Comparison of ENCODE assay signal across 8 cellular contexts in genomic region chr3:47163990-47164848, GRCh38. TPM values are rescaled to one million over a fixed set of nuclear protein-coding genes. Genes with fewer than 3 reads are reported as not detected.
DNase-seq lines count a peak whose midpoint lies in the region; ATAC-seq and TF ChIP-seq lines count a peak whose summit lies in the region.

TSS of gene SETD2 (minus strand) at chr3:47164113. CDS start at chr3:47163924, 189 bp downstream.

- peak; percentile 87 to 88 for ATAC-seq in CD4-positive, CD25-positive, alpha-beta regulatory T cell (ENCODE audit: low read depth in 2 of 2)
- ATAC-seq in GM19372 (IDR thresholded peaks at IDR 0.05; ENCODE audit: low read depth, unreplicated experiment) (peak; percentile 70), HG03558 (IDR thresholded peaks at IDR 0.05; ENCODE audit: extremely low read depth, unreplicated experiment) (peak; percentile 45), lung (ENCODE audit: insufficient read depth, low FRiP score) (peak; percentile 90)
- ATAC-seq in activated CD8-positive, alpha-beta T cell treated with anti-CD3 and anti-CD28 coated beads, Interleukin-2, amount 10 ng/mL, durations not matched to agents 7 days and 5 days, result peak; percentile 90

- peak within 1 kb of the TSS; percentile 97 for H3K4me3 ChIP-seq in CD4-positive, CD25-positive, alpha-beta regulatory T cell (ENCODE audit: low read depth, low read length)
- H3K4me3 ChIP-seq in ectodermal cell (ENCODE audit: insufficient read depth, low read depth, low read length), result peak within 1 kb of the TSS; percentile 92
- H3K4me3 ChIP-seq in lung, result peak within 1 kb of the TSS; percentile 92

- no peaks in the 10 kb centered on the region for H3K36me3 ChIP-seq in CD4-positive, CD25-positive, alpha-beta regulatory T cell (ENCODE audit: control insufficient read depth, insufficient read depth, low read length)
- H3K36me3 ChIP-seq in ectodermal cell (ENCODE audit: control insufficient read depth, insufficient read depth, low read length) (no peaks in the 10 kb centered on the region), lung (ENCODE audit: control insufficient read depth in 2 of 2, insufficient read depth in 2 of 2, low read length in 2 of 2) (no peaks in the 10 kb centered on the region)

- peaks cover 37 to 54% (median 46%) of the 10 kb centered on the region in 4 donors for H3K4me1 Mint-ChIP-seq in CD4-positive, CD25-positive, alpha-beta regulatory T cell
- H3K4me1 Mint-ChIP-seq in activated CD8-positive, alpha-beta T cell treated with anti-CD3 and anti-CD28 coated beads, Interleukin-2, amount 10 ng/mL, durations not matched to agents 7 days and 5 days (ENCODE audit: low read depth), result peaks cover 43% of the 10 kb centered on the region

- no peak for TF ChIP-seq CTCF in lung (IDR thresholded peaks at IDR 0.05; ENCODE audit: control extremely low read depth, extremely low read depth)

- no peaks in the 10 kb centered on the region for H3K36me3 Mint-ChIP-seq in CD4-positive, CD25-positive, alpha-beta regulatory T cell
- H3K36me3 Mint-ChIP-seq in activated CD8-positive, alpha-beta T cell treated with anti-CD3 and anti-CD28 coated beads, Interleukin-2, amount 10 ng/mL, durations not matched to agents 7 days and 5 days (ENCODE audit: low read depth), result peaks cover 14% of the 10 kb centered on the region

- peak within 1 kb of the TSS; percentile 98 to 99 (median 98) for H3K27ac Mint-ChIP-seq in CD4-positive, CD25-positive, alpha-beta regulatory T cell
- peak within 1 kb of the TSS; percentile 97 for H3K27ac Mint-ChIP-seq in activated CD8-positive, alpha-beta T cell treated with anti-CD3 and anti-CD28 coated beads, Interleukin-2, amount 10 ng/mL, durations not matched to agents 7 days and 5 days

- peaks cover 47% of the 10 kb centered on the region for H3K4me1 ChIP-seq in CD4-positive, CD25-positive, alpha-beta regulatory T cell (ENCODE audit: control insufficient read depth, insufficient read depth, low read length, poor library complexity, severe bottlenecking)
- H3K4me1 ChIP-seq in ectodermal cell (ENCODE audit: control insufficient read depth, insufficient read depth, low read length) (no peaks in the 10 kb centered on the region), lung (ENCODE audit: control insufficient read depth in 2 of 2, insufficient read depth in 2 of 2, low read length in 2 of 2) (peaks cover 2 to 24% of the 10 kb centered on the region in 2 donors)

- H3K9me3 ChIP-seq in CD4-positive, CD25-positive, alpha-beta regulatory T cell (ENCODE audit: control insufficient read depth in 2 of 2, low read length in 2 of 2), result no peaks in the 10 kb centered on the region
- no peaks in the 10 kb centered on the region for H3K9me3 ChIP-seq in ectodermal cell (ENCODE audit: control insufficient read depth, low read length)
- no peaks in the 10 kb centered on the region for H3K9me3 ChIP-seq in lung (ENCODE audit: control insufficient read depth in 2 of 2, insufficient read depth in 1 of 2, low read length in 1 of 2)

- POLR2A ChIA-PET in activated CD8-positive, alpha-beta T cell treated with anti-CD3 and anti-CD28 coated beads, Interleukin-2, amount 10 ng/mL, durations not matched to agents 7 days and 5 days (lab: Charles Lee), result interaction anchor here (0.6 to 1.6 kb wide), 13 partner anchors 11 to 248 kb away, joined by 3 to 5 read pairs (median 3); partner anchors contain the start of gene CCDC12

- H3K27me3 Mint-ChIP-seq in CD4-positive, CD25-positive, alpha-beta regulatory T cell, result peaks cover 11% of the 10 kb centered on the region
- H3K27me3 Mint-ChIP-seq in activated CD8-positive, alpha-beta T cell treated with anti-CD3 and anti-CD28 coated beads, Interleukin-2, amount 10 ng/mL, durations not matched to agents 7 days and 5 days (ENCODE audit: low read depth), result no peaks in the 10 kb centered on the region

- peak; percentile 81 to 92 (median 85) for DNase-seq in CD4-positive, CD25-positive, alpha-beta regulatory T cell
- DNase-seq in NCI-H82 treated with DMSO at 0.1 percent for 48 hours (lab: John Stamatoyannopoulos, UW; ENCODE audit: unreplicated experiment) (peak; percentile 62), lung (ENCODE audit: low spot score) (peak; percentile 95)
- peak; percentile 91 for DNase-seq in activated CD8-positive, alpha-beta T cell treated with anti-CD3 and anti-CD28 coated beads, Interleukin-2, amount 10 ng/mL, durations not matched to agents 7 days and 5 days
- peak; percentile 69 to 86 (median 70) for DNase-seq in stimulated activated CD4-positive, alpha-beta T cell treated with anti-CD3 and anti-CD28 coated beads, TNF-alpha, amount 100 ng/mL, for 24 hours (ENCODE audit: low read depth in 3 of 3)

- CTCF ChIA-PET in activated CD8-positive, alpha-beta T cell treated with anti-CD3 and anti-CD28 coated beads, Interleukin-2, amount 10 ng/mL, durations not matched to agents 7 days and 5 days (lab: Charles Lee), result interaction anchor here (0.6 to 2.3 kb wide), 17 partner anchors 11 to 257 kb away, joined by 3 to 20 read pairs (median 4); partner anchors contain the start of genes KIF9, KLHL18 and PTPN23

- no peaks in the 10 kb centered on the region for H3K27me3 ChIP-seq in CD4-positive, CD25-positive, alpha-beta regulatory T cell (ENCODE audit: control insufficient read depth, insufficient read depth, low read length)
- no peaks in the 10 kb centered on the region for H3K27me3 ChIP-seq in ectodermal cell (ENCODE audit: control insufficient read depth, insufficient read depth, low read length, poor library complexity, severe bottlenecking)
- no peaks in the 10 kb centered on the region for H3K27me3 ChIP-seq in lung (ENCODE audit: control insufficient read depth, insufficient read depth)

- H3K27ac ChIP-seq in CD4-positive, CD25-positive, alpha-beta regulatory T cell (ENCODE audit: insufficient read depth, low read length, poor library complexity, severe bottlenecking), result peak within 1 kb of the TSS; percentile 92
- H3K27ac ChIP-seq in ectodermal cell (ENCODE audit: insufficient read depth, low read depth, low read length, poor library complexity, severe bottlenecking) (peak within 1 kb of the TSS; percentile 97), lung (ENCODE audit: low read depth in 1 of 2, low read length in 1 of 2) (peak within 1 kb of the TSS; percentile 99)

- 0% methylated on average over 90 to 94 of the region's 96 CpGs for WGBS in ectodermal cell, 2 experiments
- WGBS in lung, 2 donors, result 0% methylated on average over 68 to 84 of the region's 96 CpGs

- H3K9me3 Mint-ChIP-seq in CD4-positive, CD25-positive, alpha-beta regulatory T cell, result peaks cover 0 to 2% (median 0%) of the 10 kb centered on the region in 7 donors
- H3K9me3 Mint-ChIP-seq in activated CD8-positive, alpha-beta T cell treated with anti-CD3 and anti-CD28 coated beads, Interleukin-2, amount 10 ng/mL, durations not matched to agents 7 days and 5 days (ENCODE audit: insufficient read depth), result no peaks in the 10 kb centered on the region

- peak within 1 kb of the TSS; percentile 95 to 99 (median 98) for H3K4me3 Mint-ChIP-seq in CD4-positive, CD25-positive, alpha-beta regulatory T cell
- peak within 1 kb of the TSS; percentile 87 for H3K4me3 Mint-ChIP-seq in activated CD8-positive, alpha-beta T cell treated with anti-CD3 and anti-CD28 coated beads, Interleukin-2, amount 10 ng/mL, durations not matched to agents 7 days and 5 days

RNA-seq across cellular contexts. Expression of gene SETD2, which starts in this region (rescaled TPM):
- total RNA-seq in CD4-positive, CD25-positive, alpha-beta regulatory T cell, result 93.7 TPM
- polyA plus RNA-seq in CD4-positive, CD25-positive, alpha-beta regulatory T cell, result 10 to 100 TPM; 10.4 to 12.3 (median 11.1) TPM
- 10 to 100 TPM; 43.1 to 48.1 TPM for total RNA-seq in activated CD8-positive, alpha-beta T cell treated with anti-CD3 and anti-CD28 coated beads, Interleukin-2, amount 10 ng/mL, durations not matched to agents 7 days and 5 days
- polyA plus RNA-seq in ectodermal cell (2013, experiment 1 of 4), result 48.6 TPM
- 50.2 TPM for polyA plus RNA-seq in ectodermal cell (2013, experiment 2 of 4)
- polyA plus RNA-seq in ectodermal cell (2013, experiment 3 of 4), result 35.4 TPM
- 40.7 TPM for polyA plus RNA-seq in ectodermal cell (2013, experiment 4 of 4)
- 100 to 1,000 TPM in 1 of 2 donors, 10 to 100 TPM in 1; 35.3 to 107 TPM for total RNA-seq in lung
- polyA plus RNA-seq in lung, result 10 to 100 TPM; 10.4 to 14.8 TPM

Comparison
In these comparisons a context has a peak if more than half of its experiments do, and no peak if none do; other contexts are left out.
1. Peak in every context shown above with its lines: DNase-seq, ATAC-seq, H3K4me3 ChIP-seq and H3K27ac ChIP-seq.